Comparison of ENCODE assay signal across 24 cellular contexts in the genomic region with DNA sequence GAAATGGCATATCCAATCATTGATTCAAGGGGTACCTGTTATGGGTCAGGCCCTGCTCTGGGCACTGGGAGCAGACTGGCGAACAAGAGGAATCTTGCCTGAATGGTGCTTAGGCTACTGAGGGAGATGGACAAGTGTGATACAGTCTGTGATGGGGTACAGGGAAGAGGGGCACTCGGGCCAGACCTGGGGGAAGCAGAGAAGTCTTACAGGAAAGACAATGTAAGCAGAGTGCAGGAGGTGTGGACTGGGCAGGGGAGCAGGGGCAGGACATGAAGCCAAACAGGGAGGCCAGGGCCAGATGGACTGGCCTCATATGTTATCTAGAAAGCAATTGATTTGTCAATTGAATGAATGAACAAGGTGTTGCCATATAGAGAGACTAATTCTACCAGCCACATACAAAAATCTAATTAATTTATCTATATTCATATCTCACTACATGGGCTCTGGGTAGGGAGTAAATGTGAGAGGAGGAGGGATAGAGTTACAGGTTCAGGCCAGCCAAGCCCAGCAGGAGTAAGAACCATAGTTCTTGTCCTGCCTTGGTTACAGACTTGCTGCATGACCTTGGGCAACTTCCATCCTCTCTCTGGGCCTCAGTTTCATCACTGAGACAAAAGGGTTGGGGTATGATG. TPM values are rescaled to one million over a fixed set of nuclear protein-coding genes. Genes with fewer than 3 reads are reported as not detected.
DNase-seq lines count a peak whose midpoint lies in the region; ATAC-seq, FAIRE-seq and TF ChIP-seq lines count a peak whose summit lies in the region.
"Had no signal": no experiment of that assay in that cellular context is flagged by ENCODE, and none has a peak within 500 bp of the region (broad histone marks: within the 10 kb centered on the region; RNA-seq: fewer than 3 reads in every experiment).

No MANE protein-coding gene starts in this region.

- WGBS in A549 (ENCODE audit: missing lambda C conversion rate): 64% methylated on average over 2 of the region's 2 CpGs

- TF ChIP-seq EP300 in A549 (IDR thresholded peaks at IDR 0.05): no peak

- peaks cover 3% of the 10 kb centered on the region for H3K36me3 Mint-ChIP-seq in activated CD4-positive, alpha-beta T cell treated with anti-CD3 and anti-CD28 coated beads, Interleukin-2, amount 10 ng/mL, durations not matched to agents 7 days and 5 days (ENCODE audit: low read depth)
- H3K36me3 Mint-ChIP-seq: CD8-positive, alpha-beta T cell had no signal

- no peak for TF ChIP-seq RAD21 in A549 (conservative IDR thresholded peaks at IDR 0.05 in 1 of 2, IDR thresholded peaks at IDR 0.05 in 1 of 2)

- no peak overlapping the region for H3K4me2 ChIP-seq in A549
- H3K4me2 ChIP-seq: BLaER1 treated with 17β-estradiol and CSF1 and Interleukin-3, amounts not matched to agents 10 nM and 100 nM; PC-9 had no signal

- no peak for TF ChIP-seq POLR2A in A549 (IDR thresholded peaks at IDR 0.05; ENCODE audit: low read length)

- no peak overlapping the region for H3K27ac Mint-ChIP-seq in activated CD4-positive, alpha-beta T cell treated with anti-CD3 and anti-CD28 coated beads, Interleukin-2, amount 10 ng/mL, durations not matched to agents 7 days and 5 days
- H3K27ac Mint-ChIP-seq: CD8-positive, alpha-beta T cell had no signal

- peaks cover 12% of the 10 kb centered on the region for H3K4me1 Mint-ChIP-seq in activated CD4-positive, alpha-beta T cell treated with anti-CD3 and anti-CD28 coated beads, Interleukin-2, amount 10 ng/mL, durations not matched to agents 7 days and 5 days

- FAIRE-seq in A549 (lab: Jason Lieb, UNC) (peak; percentile 7), HTR-8/SVneo (lab: Jason Lieb, UNC) (peak; percentile 20)
- FAIRE-seq: GM12891 had no signal

- H3K4me3 Mint-ChIP-seq in activated CD4-positive, alpha-beta T cell treated with anti-CD3 and anti-CD28 coated beads, Interleukin-2, amount 10 ng/mL, durations not matched to agents 7 days and 5 days: no peak overlapping the region
- H3K4me3 Mint-ChIP-seq: CD8-positive, alpha-beta T cell had no signal

- intact Hi-C loops in posterior vena cava (cut with DNase I): no loop called here

- no peaks in the 10 kb centered on the region for H3K9me3 Mint-ChIP-seq in activated CD4-positive, alpha-beta T cell treated with anti-CD3 and anti-CD28 coated beads, Interleukin-2, amount 10 ng/mL, durations not matched to agents 7 days and 5 days
- H3K9me3 Mint-ChIP-seq: CD8-positive, alpha-beta T cell had no signal

- ATAC-seq in A549: no peak
- no peak for ATAC-seq in left lobe of liver
- ATAC-seq: CD8-positive, alpha-beta T cell had no signal

- H3K4me3 ChIP-seq in A549: no peak overlapping the region
- H3K4me3 ChIP-seq: BLaER1 treated with 17β-estradiol and CSF1 and Interleukin-3, amounts not matched to agents 10 nM and 100 nM; PC-9 had no signal

- TF ChIP-seq CTCF in A549 (IDR thresholded peaks at IDR 0.05): no peak

- H3K27me3 Mint-ChIP-seq in activated CD4-positive, alpha-beta T cell treated with anti-CD3 and anti-CD28 coated beads, Interleukin-2, amount 10 ng/mL, durations not matched to agents 7 days and 5 days: peaks cover 43% of the 10 kb centered on the region

- DNase-seq in A549 (ENCODE audit: low read depth in 1 of 2, low spot score in 1 of 2): no peak
- no peak for DNase-seq in HTR-8/SVneo (ENCODE audit: insufficient read length, low spot score)
- DNase-seq in left lobe of liver (ENCODE audit: low spot score): peak; percentile 11
- peak; percentile 48 for DNase-seq in posterior vena cava (ENCODE audit: low spot score)
- no peak for DNase-seq in activated CD4-positive, alpha-beta T cell treated with anti-CD3 and anti-CD28 coated beads, Interleukin-2, amount 10 ng/mL, durations not matched to agents 7 days and 5 days
- no peak for DNase-seq in HCEC 1CT
- no peak for DNase-seq in HEK293T (ENCODE audit: extremely low spot score)
- DNase-seq: CD8-positive, alpha-beta T cell; DND-41; H7; KBM-7; MM.1S; NCI-H1048; NCI-H1417 treated with DMSO at 0.1 percent for 48 hours; NCI-H187; NCI-H2107; NCI-H2227 treated with DMSO at 0.1 percent for 48 hours; NCI-H510A; PC-9 had no signal

- H3K9me3 ChIP-seq in A549: no peaks in the 10 kb centered on the region
- H3K9me3 ChIP-seq: BLaER1 treated with 17β-estradiol and CSF1 and Interleukin-3, amounts not matched to agents 10 nM and 100 nM had no signal

- POLR2A ChIA-PET in A549 (lab: Yijun Ruan, JAX) (no interaction called here), HEK293T (lab: Yijun Ruan, JAX) (interaction anchor here (2.5 kb wide), 1 partner anchor 13 kb away, joined by 6 read pairs; no protein-coding TSS in a partner anchor)
- POLR2A ChIA-PET in activated CD4-positive, alpha-beta T cell treated with anti-CD3 and anti-CD28 coated beads, Interleukin-2, amount 10 ng/mL, durations not matched to agents 7 days and 5 days (lab: Charles Lee): no interaction called here

- H3K4me1 ChIP-seq in A549: peaks cover 11% of the 10 kb centered on the region; the same call in 2 of the 3 replicates

- CTCF ChIA-PET in A549 (lab: Yijun Ruan, JAX) (interaction anchor here (2.5 to 14.9 kb wide), 2 partner anchors 12 to 26 kb away, joined by 9 to 149 read pairs; no protein-coding TSS in a partner anchor), HEK293T (lab: Yijun Ruan, JAX) (no interaction called here)
- CTCF ChIA-PET in activated CD4-positive, alpha-beta T cell treated with anti-CD3 and anti-CD28 coated beads, Interleukin-2, amount 10 ng/mL, durations not matched to agents 7 days and 5 days (lab: Charles Lee): no interaction called here

- no peak overlapping the region for H3K27ac ChIP-seq in A549
- H3K27ac ChIP-seq: BLaER1 treated with 17β-estradiol and CSF1 and Interleukin-3, amounts not matched to agents 10 nM and 100 nM; HL-60; PC-9; RWPE1 had no signal

TF ChIP-seq in A549, 52 proteins besides CTCF, POLR2A, EP300 and RAD21 (continues in another document):
- TF ChIP-seq SMC3 (IDR thresholded peaks at IDR 0.05) (no peak), RFX5 (IDR thresholded peaks at IDR 0.05) (no peak), MYC (IDR thresholded peaks at IDR 0.05; ENCODE audit: borderline replicate concordance, low read length) (no peak), FOSL2 (IDR thresholded peaks at IDR 0.05) (no peak), FOSL2 (CRISPR knock-in tag; IDR thresholded peaks at IDR 0.05) (no peak), SREBF2 (IDR thresholded peaks at IDR 0.05) (no peak), ZSCAN20 (CRISPR knock-in tag; IDR thresholded peaks at IDR 0.05) (no peak), CHD2 (IDR thresholded peaks at IDR 0.05; ENCODE audit: low read length, partially characterized antibody) (no peak), HOXA7 (CRISPR knock-in tag; IDR thresholded peaks at IDR 0.05) (no peak), HOXB13 (CRISPR knock-in tag; IDR thresholded peaks at IDR 0.05; ENCODE audit: low read depth) (no peak), JUN (IDR thresholded peaks at IDR 0.05) (no peak), HEYL (CRISPR knock-in tag; IDR thresholded peaks at IDR 0.05) (no peak), MAZ (IDR thresholded peaks at IDR 0.05; ENCODE audit: borderline replicate concordance, low read depth, low read length) (no peak), ZFP36 (IDR thresholded peaks at IDR 0.05; ENCODE audit: borderline replicate concordance, partially characterized antibody) (no peak), EHMT2 (IDR thresholded peaks at IDR 0.05; ENCODE audit: low read depth) (no peak)

TF ChIP-seq in HEK293T, 16 proteins besides CTCF, POLR2A, EP300 and RAD21:
- no peak for TF ChIP-seq ELF4 (IDR thresholded peaks at IDR 0.05)
- TF ChIP-seq FOXA1 (IDR thresholded peaks at IDR 0.05): no peak
- TF ChIP-seq FOXM1 (IDR thresholded peaks at IDR 0.05; ENCODE audit: borderline replicate concordance): no peak
- TF ChIP-seq LEF1 (IDR thresholded peaks at IDR 0.05; ENCODE audit: borderline replicate concordance): no peak
- no peak for TF ChIP-seq ZNF384 (IDR thresholded peaks at IDR 0.05)
- TF ChIP-seq NFRKB (IDR thresholded peaks at IDR 0.05): no peak
- TF ChIP-seq BHLHE40 (IDR thresholded peaks at IDR 0.05; ENCODE audit: borderline replicate concordance): no peak
- TF ChIP-seq FOXK2 (IDR thresholded peaks at IDR 0.05): no peak
- TF ChIP-seq, protein P1, sequence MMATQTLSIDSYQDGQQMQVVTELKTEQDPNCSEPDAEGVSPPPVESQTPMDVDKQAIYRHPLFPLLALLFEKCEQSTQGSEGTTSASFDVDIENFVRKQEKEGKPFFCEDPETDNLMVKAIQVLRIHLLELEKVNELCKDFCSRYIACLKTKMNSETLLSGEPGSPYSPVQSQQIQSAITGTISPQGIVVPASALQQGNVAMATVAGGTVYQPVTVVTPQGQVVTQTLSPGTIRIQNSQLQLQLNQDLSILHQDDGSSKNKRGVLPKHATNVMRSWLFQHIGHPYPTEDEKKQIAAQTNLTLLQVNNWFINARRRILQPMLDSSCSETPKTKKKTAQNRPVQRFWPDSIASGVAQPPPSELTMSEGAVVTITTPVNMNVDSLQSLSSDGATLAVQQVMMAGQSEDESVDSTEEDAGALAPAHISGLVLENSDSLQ (IDR thresholded peaks at IDR 0.05): no peak
- no peak for TF ChIP-seq L3MBTL2 (conservative IDR thresholded peaks at IDR 0.05)
- no peak for TF ChIP-seq ARNT (IDR thresholded peaks at IDR 0.05)
- no peak for TF ChIP-seq HDGF (IDR thresholded peaks at IDR 0.05; ENCODE audit: borderline replicate concordance)
- no peak for TF ChIP-seq SP1 (IDR thresholded peaks at IDR 0.05)
- no peak for TF ChIP-seq SUZ12 (IDR thresholded peaks at IDR 0.05)
- TF ChIP-seq CTBP1 (IDR thresholded peaks at IDR 0.05; ENCODE audit: borderline replicate concordance): no peak
- no peak for TF ChIP-seq TARDBP (IDR thresholded peaks at IDR 0.05)

RNA-seq across cellular contexts. Expression of a gene that starts 3.6 kb away (rescaled TPM):
- polyA plus RNA-seq in A549 (2011; rRNA removed) (5.2 and 5.4 TPM in 2 replicates), A549 (2017; fragmentation: RNase III; extraction: RNeasy Plus Mini Kit Qiagen cat#74134 plus additional on column Dnase treatment) (3.8 to 4.2 TPM (median 3.9 TPM) in 3 replicates)
- polyA plus RNA-seq in A549 (2012; cell fraction: cytosol; rRNA removed): 1.9 and 2.7 TPM in 2 replicates
- polyA plus RNA-seq in A549 (2012; cell fraction: nucleus; rRNA removed): 8.1 and 9.1 TPM in 2 replicates
- polyA minus RNA-seq in A549 (2011; rRNA and poly(A)+ RNA removed): 5.7 and 9.3 TPM in 2 replicates
- total RNA-seq in left lobe of liver (0.15 TPM), posterior vena cava (1 to 10 TPM; 1.2 to 4.7 TPM)
- total RNA-seq in activated CD4-positive, alpha-beta T cell treated with anti-CD3 and anti-CD28 coated beads, Interleukin-2, amount 10 ng/mL, durations not matched to agents 7 days and 5 days: under 1 TPM; 0.06 to 0.12 TPM
- total RNA-seq: HT-29 had no signal

RNA-seq across cellular contexts. Expression of a gene that starts 48.5 kb away (rescaled TPM):
- 0.04 TPM in 1 of 2 replicates, not detected in the other for polyA plus RNA-seq in A549 (2011; rRNA removed)
- 0.04 and 0.09 TPM in 2 replicates for polyA plus RNA-seq in A549 (2012; cell fraction: cytosol; rRNA removed)
- 0.11 and 0.20 TPM in 2 replicates for polyA plus RNA-seq in A549 (2012; cell fraction: nucleus; rRNA removed)
- polyA plus RNA-seq in A549 (2017; fragmentation: RNase III; extraction: RNeasy Plus Mini Kit Qiagen cat#74134 plus additional on column Dnase treatment): 0.04 to 0.12 TPM (median 0.11 TPM) in 3 replicates
- not detected in 2 replicates for polyA minus RNA-seq in A549 (2011; rRNA and poly(A)+ RNA removed)
- total RNA-seq in left lobe of liver: 0.23 TPM
- not detected for total RNA-seq in posterior vena cava
- total RNA-seq in activated CD4-positive, alpha-beta T cell treated with anti-CD3 and anti-CD28 coated beads, Interleukin-2, amount 10 ng/mL, durations not matched to agents 7 days and 5 days: not detected
- total RNA-seq: CD8-positive, alpha-beta T cell; HT-29 had no signal

Comparison
In these comparisons a context has a peak if more than half of its experiments do, and no peak if none do; other contexts are left out.
1. DNase-seq: peak in left lobe of liver (single experiment) and posterior vena cava (single experiment); none in A549 (0 of 2), HTR-8/SVneo (single experiment), activated CD4-positive, alpha-beta T cell treated with anti-CD3 and anti-CD28 coated beads, Interleukin-2, amount 10 ng/mL, durations not matched to agents 7 days and 5 days (single experiment), HCEC 1CT (single experiment) and HEK293T (single experiment).